ENCODE assay signal across 8 cellular contexts in the genomic region with DNA sequence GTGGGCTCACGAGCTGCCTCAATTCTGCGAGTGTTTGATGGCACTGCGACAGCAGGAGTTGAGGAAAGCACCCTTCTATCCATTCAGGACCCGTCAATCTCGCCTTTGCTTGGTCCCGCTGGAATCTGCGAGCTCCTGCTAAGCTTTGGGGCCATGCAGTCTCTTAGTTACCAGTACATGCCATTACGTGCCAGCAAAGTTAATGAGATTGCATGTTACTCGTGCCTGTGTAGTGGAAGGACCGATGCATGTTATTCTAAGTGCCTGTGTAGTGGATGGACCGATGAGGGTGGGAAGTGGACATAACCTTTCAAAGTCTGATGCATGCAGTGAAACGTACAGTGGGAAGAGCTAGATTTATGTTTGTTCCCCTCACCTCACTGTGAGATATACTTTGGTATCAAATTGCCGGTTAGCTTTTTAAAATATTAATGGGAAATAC. TPM values are rescaled to one million over a fixed set of nuclear protein-coding genes. Genes with fewer than 3 reads are reported as not detected.
DNase-seq lines count a peak whose midpoint lies in the region; ATAC-seq, FAIRE-seq and TF ChIP-seq lines count a peak whose summit lies in the region.

No MANE protein-coding gene starts in this region.

- peak overlapping the region; percentile 77 for H3K4me3 ChIP-seq in RWPE2 (ENCODE audit: severe bottlenecking)
- H3K4me3 ChIP-seq in endothelial cell of umbilical vein (replicated peaks in 1 of 3; ENCODE audit: insufficient read depth in 1 of 3, low read depth in 1 of 3, low read length in 3 of 3), result peak overlapping the region; percentile 46 to 89 (median 78)
- peak overlapping the region; percentile 98 to 99 for H3K4me3 ChIP-seq in muscle layer of duodenum (ENCODE audit: low read depth in 1 of 2, low read length in 2 of 2)

- peak overlapping the region; percentile 93 for H3K9ac ChIP-seq in endothelial cell of umbilical vein (replicated peaks; ENCODE audit: extremely low read depth, insufficient read depth, low read length)

- CTCF ChIA-PET in endothelial cell of umbilical vein (lab: Charles Lee), result interaction anchor here (1.2 kb wide), 1 partner anchor 17 kb away, joined by 5 read pairs; no protein-coding TSS in a partner anchor

- TF ChIP-seq POLR2A in endothelial cell of umbilical vein (IDR thresholded peaks at IDR 0.05; ENCODE audit: low read depth, low read length), result no peak

- H2AFZ ChIP-seq in endothelial cell of umbilical vein (ENCODE audit: low read depth, low read length), result no peak overlapping the region

- DNase-seq in ACHN (peak; percentile 22), RWPE2 (ENCODE audit: low spot score) (no peak), endothelial cell of umbilical vein (ENCODE audit: low read depth, low spot score) (no peak), frontal cortex (ENCODE audit: low spot score in 2 of 2) (no peak), NCI-H1930 (lab: John Stamatoyannopoulos, UW) (no peak), SIG-M5 (lab: John Stamatoyannopoulos, UW) (no peak)

- peaks cover 4% of the 10 kb centered on the region for H4K20me1 ChIP-seq in endothelial cell of umbilical vein (replicated peaks; ENCODE audit: control insufficient read depth, extremely low read depth, insufficient read depth, low read length)

- peaks cover 39% of the 10 kb centered on the region for H3K79me2 ChIP-seq in endothelial cell of umbilical vein (ENCODE audit: control insufficient read depth, insufficient read depth, low read length)

- no peaks in the 10 kb centered on the region for H3K27me3 ChIP-seq in RWPE2 (ENCODE audit: insufficient read depth, poor library complexity, severe bottlenecking)
- H3K27me3 ChIP-seq in endothelial cell of umbilical vein (ENCODE audit: control insufficient read depth in 2 of 2, insufficient read depth in 2 of 2, low read length in 2 of 2), result no peaks in the 10 kb centered on the region
- H3K27me3 ChIP-seq in muscle layer of duodenum (ENCODE audit: low read depth, low read length), result no peaks in the 10 kb centered on the region

- H3K4me2 ChIP-seq in endothelial cell of umbilical vein (ENCODE audit: insufficient read depth, low read length), result peak overlapping the region; percentile 94

- H3K36me3 ChIP-seq in RWPE2 (ENCODE audit: low read depth), result peaks cover 53% of the 10 kb centered on the region
- H3K36me3 ChIP-seq in endothelial cell of umbilical vein (ENCODE audit: control insufficient read depth in 2 of 2, extremely low read depth in 1 of 2, insufficient read depth in 2 of 2, low read length in 2 of 2), result peaks cover 9 to 22% of the 10 kb centered on the region in 2 experiments
- peaks cover 32 to 35% of the 10 kb centered on the region in 2 donors for H3K36me3 ChIP-seq in muscle layer of duodenum (ENCODE audit: control insufficient read depth in 1 of 2, insufficient read depth in 2 of 2, low read length in 2 of 2)

- H3K9me3 ChIP-seq in RWPE2 (ENCODE audit: severe bottlenecking) (no peaks in the 10 kb centered on the region), endothelial cell of umbilical vein (replicated peaks; ENCODE audit: control insufficient read depth, insufficient read depth, low read length) (no peaks in the 10 kb centered on the region), muscle layer of duodenum (ENCODE audit: control insufficient read depth in 1 of 2, low read length in 2 of 2) (no peaks in the 10 kb centered on the region)

- H3K27ac ChIP-seq in RWPE2 (ENCODE audit: poor library complexity, severe bottlenecking) (peak overlapping the region; percentile 80), endothelial cell of umbilical vein (ENCODE audit: insufficient read depth, low read depth, low read length) (peak overlapping the region; percentile 69), muscle layer of duodenum (ENCODE audit: low read length) (peak overlapping the region; percentile 97)

- no TSS peak for BruUV-seq in endothelial cell of umbilical vein (replicated peaks; lab: Mats Ljungman, UMichigan)

- TF ChIP-seq CTCF in RWPE2 (IDR thresholded peaks at IDR 0.05; ENCODE audit: poor library complexity, severe bottlenecking) (no peak), endothelial cell of umbilical vein (IDR thresholded peaks at IDR 0.05; ENCODE audit: extremely low read depth in 1 of 2, insufficient read depth in 1 of 2, low read depth in 1 of 2, low read length in 2 of 2) (no peak)

- ATAC-seq in GM19035 (IDR thresholded peaks at IDR 0.05; ENCODE audit: unreplicated experiment) (peak; percentile 1), RWPE2 (ENCODE audit: low read depth) (no peak)

- dilution Hi-C loops in endothelial cell of umbilical vein (cut with MboI; ENCODE audit: extremely low pct_ligation_motif_present, low sequenced_read_pairs), result no loop called here

- in situ Hi-C loops in ACHN (cut with HindIII; ENCODE audit: low pct_ligation_motif_present, low pct_unique_long_range_greater_than_20kb, low sequenced_read_pairs), result no loop called here

- intact Hi-C loops in endothelial cell of umbilical vein (cut with micrococcal nuclease), result loop anchor here (1.0 to 5.0 kb wide), 3 partner anchors 85 to 661 kb away; a partner anchor contains a TSS

- no peak for FAIRE-seq in endothelial cell of umbilical vein (lab: Jason Lieb, UNC)
- no peak for FAIRE-seq in frontal cortex (lab: Jason Lieb, UNC)

- no peaks in the 10 kb centered on the region for H3K9me1 ChIP-seq in endothelial cell of umbilical vein (replicated peaks; ENCODE audit: control insufficient read depth, extremely low read depth, insufficient read depth, low read length)

- POLR2A ChIA-PET in endothelial cell of umbilical vein (lab: Charles Lee), result interaction anchor here (0.6 to 0.7 kb wide), 2 partner anchors 15 to 1001 kb away, joined by 3 to 6 read pairs; no protein-coding TSS in a partner anchor

- H3K4me1 ChIP-seq in RWPE2 (ENCODE audit: insufficient read depth, poor library complexity, severe bottlenecking) (peaks cover 13% of the 10 kb centered on the region), endothelial cell of umbilical vein (ENCODE audit: control insufficient read depth, extremely low read depth, insufficient read depth, low read length) (peaks cover 17% of the 10 kb centered on the region), muscle layer of duodenum (ENCODE audit: control insufficient read depth in 1 of 2, insufficient read depth in 2 of 2, low read length in 2 of 2) (peaks cover 11 to 21% of the 10 kb centered on the region in 2 donors)

TF ChIP-seq in endothelial cell of umbilical vein, 7 proteins besides CTCF, POLR2A, EP300 and RAD21:
- TF ChIP-seq POLR2AphosphoS5 (IDR thresholded peaks at IDR 0.05; ENCODE audit: insufficient read depth, low read depth, low read length), result no peak
- TF ChIP-seq JUN (IDR thresholded peaks at IDR 0.05; ENCODE audit: borderline replicate concordance, insufficient read depth, insufficient read length, low read depth), result no peak
- TF ChIP-seq GATA2 (IDR thresholded peaks at IDR 0.05; ENCODE audit: insufficient read depth, insufficient read length, low read depth, low read length), result no peak
- TF ChIP-seq, protein P1, sequence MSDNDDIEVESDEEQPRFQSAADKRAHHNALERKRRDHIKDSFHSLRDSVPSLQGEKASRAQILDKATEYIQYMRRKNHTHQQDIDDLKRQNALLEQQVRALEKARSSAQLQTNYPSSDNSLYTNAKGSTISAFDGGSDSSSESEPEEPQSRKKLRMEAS (IDR thresholded peaks at IDR 0.05; ENCODE audit: insufficient read depth, insufficient read length), result no peak
- no peak for TF ChIP-seq FOS (IDR thresholded peaks at IDR 0.05; ENCODE audit: borderline replicate concordance, insufficient read depth, low read length)
- TF ChIP-seq EZH2 (IDR thresholded peaks at IDR 0.05; ENCODE audit: borderline replicate concordance, low read depth, low read length, severe bottlenecking), result no peak
- TF ChIP-seq MYC (IDR thresholded peaks at IDR 0.05; ENCODE audit: low read depth, low read length), result no peak

RNA-seq across cellular contexts. Expression of a gene that starts 0.6 kb away (rescaled TPM):
- total RNA-seq in endothelial cell of umbilical vein (1,468 and 1,494 TPM in 2 replicates), frontal cortex (4,290 TPM)
- polyA plus RNA-seq in endothelial cell of umbilical vein, result 941 and 1,367 TPM in 2 replicates
- 2,000 and 2,225 TPM in 2 replicates for polyA plus RNA-seq in endothelial cell of umbilical vein (2011; cell fraction: cytosol; rRNA removed)
- 622 and 662 TPM in 2 replicates for polyA plus RNA-seq in endothelial cell of umbilical vein (2011; cell fraction: nucleus; rRNA removed)
- polyA plus RNA-seq in endothelial cell of umbilical vein (2012), result 1,816 and 1,843 TPM in 2 replicates
- 290 and 346 TPM in 2 replicates for polyA minus RNA-seq in endothelial cell of umbilical vein
- 418 TPM for polyA minus RNA-seq in endothelial cell of umbilical vein (2011; cell fraction: cytosol; rRNA and poly(A)+ RNA removed)
- polyA minus RNA-seq in endothelial cell of umbilical vein (2011; cell fraction: nucleus; rRNA and poly(A)+ RNA removed), result 85.3 and 91.2 TPM in 2 replicates
